ENCODE assay signal across 14 cellular contexts in genomic region chr12:6466184-6466573, GRCh38. TPM values are rescaled to one million over a fixed set of nuclear protein-coding genes. Genes with fewer than 3 reads are reported as not detected.
A peak's percentile ranks its signal among the peaks of the same experiment; 100 is the strongest.
DNase-seq lines count a peak whose midpoint lies in the region; ATAC-seq and TF ChIP-seq lines count a peak whose summit lies in the region.
"Had no signal": no experiment of that assay in that cellular context is flagged by ENCODE, and none has a peak within 500 bp of the region (broad histone marks: within the 10 kb centered on the region; RNA-seq: fewer than 3 reads in every experiment).

No MANE protein-coding gene starts in this region.

- 88% methylated on average over 4 of the region's 5 CpGs for WGBS in mesenchymal stem cell

- no peak overlapping the region for H2AFZ ChIP-seq in mesenchymal stem cell (ENCODE audit: low read depth, low read length)

- H3K4me2 ChIP-seq in BLaER1, result peak overlapping the region; percentile 98
- no peak overlapping the region for H3K4me2 ChIP-seq in mesenchymal stem cell (ENCODE audit: low read length, poor library complexity, severe bottlenecking)

- H3K14ac ChIP-seq in mesenchymal stem cell (ENCODE audit: low read length in 2 of 2), result no peak overlapping the region

- peaks cover 43% of the 10 kb centered on the region for H3K36me3 Mint-ChIP-seq in CD4-positive, CD25-positive, alpha-beta regulatory T cell
- peaks cover 81% of the 10 kb centered on the region for H3K36me3 Mint-ChIP-seq in activated CD8-positive, alpha-beta T cell treated with anti-CD3 and anti-CD28 coated beads, Interleukin-2, amount 10 ng/mL, durations not matched to agents 7 days and 5 days (ENCODE audit: low read depth)
- H3K36me3 Mint-ChIP-seq in Calu3 (ENCODE audit: insufficient read depth, unreplicated experiment), result peaks cover 53% of the 10 kb centered on the region

- H2BK5ac ChIP-seq in mesenchymal stem cell (ENCODE audit: low read depth, low read length, poor library complexity, severe bottlenecking), result no peak overlapping the region

- no peak overlapping the region for H3K18ac ChIP-seq in mesenchymal stem cell (ENCODE audit: low read depth in 1 of 2, low read length in 2 of 2)

- H3K27ac ChIP-seq in BLaER1 (peak overlapping the region; percentile 55), mesenchymal stem cell (ENCODE audit: low read length, poor library complexity, severe bottlenecking) (no peak overlapping the region)
- H3K27ac ChIP-seq in CD4-positive, CD25-positive, alpha-beta regulatory T cell (ENCODE audit: insufficient read depth, low read length, poor library complexity, severe bottlenecking), result peak overlapping the region; percentile 96
- H3K27ac ChIP-seq: colonic mucosa, SK-N-MC had no signal

- H4K8ac ChIP-seq in mesenchymal stem cell (ENCODE audit: low read length), result no peak overlapping the region

- H3K36me3 ChIP-seq in BLaER1 (peaks cover 69% of the 10 kb centered on the region), mesenchymal stem cell (ENCODE audit: control insufficient read depth in 1 of 2, insufficient read depth in 2 of 2, low read depth in 1 of 2, low read length in 2 of 2) (peaks cover 38 to 52% of the 10 kb centered on the region in 2 experiments)
- H3K36me3 ChIP-seq in CD4-positive, CD25-positive, alpha-beta regulatory T cell (ENCODE audit: control insufficient read depth, insufficient read depth, low read length), result peaks cover 25% of the 10 kb centered on the region
- H3K36me3 ChIP-seq: colonic mucosa had no signal

- no peak overlapping the region for H2BK12ac ChIP-seq in mesenchymal stem cell (ENCODE audit: low read length in 2 of 2)

- H3K27ac Mint-ChIP-seq in CD4-positive, CD25-positive, alpha-beta regulatory T cell, result peak overlapping the region; percentile 77 to 98 (median 95)
- H3K27ac Mint-ChIP-seq in activated CD8-positive, alpha-beta T cell treated with anti-CD3 and anti-CD28 coated beads, Interleukin-2, amount 10 ng/mL, durations not matched to agents 7 days and 5 days, result peak overlapping the region; percentile 36
- H3K27ac Mint-ChIP-seq in Calu3 (ENCODE audit: unreplicated experiment), result no peak overlapping the region
- H3K27ac Mint-ChIP-seq: type B pancreatic cell had no signal

- POLR2A ChIA-PET in activated CD8-positive, alpha-beta T cell treated with anti-CD3 and anti-CD28 coated beads, Interleukin-2, amount 10 ng/mL, durations not matched to agents 7 days and 5 days (lab: Charles Lee), result interaction anchor here (0.6 to 2.2 kb wide), 10 partner anchors 11 to 1707 kb away, joined by 3 to 38 read pairs (median 6); partner anchors contain the start of genes CD27, GAPDH, MRPL51 and SPSB2

- H3K4me1 ChIP-seq in BLaER1 (peaks cover 89% of the 10 kb centered on the region), mesenchymal stem cell (ENCODE audit: control insufficient read depth, insufficient read depth, low read depth, low read length) (peaks cover 6% of the 10 kb centered on the region)
- H3K4me1 ChIP-seq in CD4-positive, CD25-positive, alpha-beta regulatory T cell (ENCODE audit: control insufficient read depth, insufficient read depth, low read length, poor library complexity, severe bottlenecking), result peaks cover 81% of the 10 kb centered on the region

- H2AK5ac ChIP-seq in mesenchymal stem cell (ENCODE audit: low read length, severe bottlenecking), result peak overlapping the region; percentile 41

- H3K27me3 Mint-ChIP-seq in CD4-positive, CD25-positive, alpha-beta regulatory T cell, result no peaks in the 10 kb centered on the region
- no peaks in the 10 kb centered on the region for H3K27me3 Mint-ChIP-seq in activated CD8-positive, alpha-beta T cell treated with anti-CD3 and anti-CD28 coated beads, Interleukin-2, amount 10 ng/mL, durations not matched to agents 7 days and 5 days (ENCODE audit: low read depth)
- H3K27me3 Mint-ChIP-seq in Calu3 (ENCODE audit: unreplicated experiment), result no peaks in the 10 kb centered on the region

- peaks cover 8% of the 10 kb centered on the region; the same call in 1 of the 2 replicates for H4K20me1 ChIP-seq in BLaER1

- H3K4me3 Mint-ChIP-seq in CD4-positive, CD25-positive, alpha-beta regulatory T cell, result peak overlapping the region in 3 of 4 donors; percentile 21 to 40 (median 25)
- H3K4me3 Mint-ChIP-seq in activated CD8-positive, alpha-beta T cell treated with anti-CD3 and anti-CD28 coated beads, Interleukin-2, amount 10 ng/mL, durations not matched to agents 7 days and 5 days, result no peak overlapping the region
- no peak overlapping the region for H3K4me3 Mint-ChIP-seq in Calu3 (ENCODE audit: low read depth, unreplicated experiment)

- DNase-seq in CD4-positive, CD25-positive, alpha-beta regulatory T cell, result no peak
- no peak for DNase-seq in activated CD8-positive, alpha-beta T cell treated with anti-CD3 and anti-CD28 coated beads, Interleukin-2, amount 10 ng/mL, durations not matched to agents 7 days and 5 days
- DNase-seq in mesenchymal stem cell, result no peak
- no peak for DNase-seq in Calu3
- DNase-seq: activated gamma-delta T cell; NK-92 treated with Interleukin-12 subunit alpha and Interleukin-12 subunit beta, amount 100 ng/mL, for 24 hours had no signal

- no peak overlapping the region for H4K91ac ChIP-seq in mesenchymal stem cell (ENCODE audit: low read length)

- no peak overlapping the region for H3K4ac ChIP-seq in mesenchymal stem cell (ENCODE audit: low read depth in 1 of 2, low read length in 2 of 2)

- CTCF ChIA-PET in activated CD8-positive, alpha-beta T cell treated with anti-CD3 and anti-CD28 coated beads, Interleukin-2, amount 10 ng/mL, durations not matched to agents 7 days and 5 days (lab: Charles Lee), result interaction anchor here (0.7 to 10.9 kb wide), 28 partner anchors 14 to 158 kb away, joined by 3 to 288 read pairs (median 7); partner anchors contain the start of genes CD27, MRPL51 and TAPBPL
- CTCF ChIA-PET in Calu3 (lab: Charles Lee), result interaction anchor here (0.6 to 1.7 kb wide), 6 partner anchors 44 to 205 kb away, joined by 3 to 21 read pairs (median 6); no protein-coding TSS in a partner anchor

- H3K9ac ChIP-seq in BLaER1 (no peak overlapping the region), mesenchymal stem cell (ENCODE audit: low read length) (no peak overlapping the region)

- no peak for ATAC-seq in CD4-positive, CD25-positive, alpha-beta regulatory T cell (ENCODE audit: low read depth in 2 of 2)
- ATAC-seq in activated CD8-positive, alpha-beta T cell treated with anti-CD3 and anti-CD28 coated beads, Interleukin-2, amount 10 ng/mL, durations not matched to agents 7 days and 5 days, result no peak
- ATAC-seq in GM21423 (IDR thresholded peaks at IDR 0.05; ENCODE audit: unreplicated experiment) (no peak), HG02798 (IDR thresholded peaks at IDR 0.05; ENCODE audit: poor library complexity, unreplicated experiment) (no peak)

- H3K9me3 Mint-ChIP-seq in CD4-positive, CD25-positive, alpha-beta regulatory T cell, result no peaks in the 10 kb centered on the region
- no peaks in the 10 kb centered on the region for H3K9me3 Mint-ChIP-seq in activated CD8-positive, alpha-beta T cell treated with anti-CD3 and anti-CD28 coated beads, Interleukin-2, amount 10 ng/mL, durations not matched to agents 7 days and 5 days (ENCODE audit: insufficient read depth)
- H3K9me3 Mint-ChIP-seq in Calu3 (ENCODE audit: low read depth, unreplicated experiment), result no peaks in the 10 kb centered on the region
- H3K9me3 Mint-ChIP-seq: type B pancreatic cell had no signal

- no peak overlapping the region for H2BK120ac ChIP-seq in mesenchymal stem cell (ENCODE audit: low read depth, low read length)

- H3K9me3 ChIP-seq in BLaER1 (peaks cover 26% of the 10 kb centered on the region), mesenchymal stem cell (ENCODE audit: control insufficient read depth, low read length) (no peaks in the 10 kb centered on the region)
- H3K9me3 ChIP-seq in CD4-positive, CD25-positive, alpha-beta regulatory T cell (ENCODE audit: control insufficient read depth in 2 of 2, low read length in 2 of 2), result no peaks in the 10 kb centered on the region
- H3K9me3 ChIP-seq: colonic mucosa, heart right ventricle had no signal

- H2BK15ac ChIP-seq in mesenchymal stem cell (ENCODE audit: low read depth, poor library complexity, severe bottlenecking), result no peak overlapping the region

- peaks cover 34 to 86% (median 74%) of the 10 kb centered on the region in 4 donors for H3K4me1 Mint-ChIP-seq in CD4-positive, CD25-positive, alpha-beta regulatory T cell
- peaks cover 85% of the 10 kb centered on the region for H3K4me1 Mint-ChIP-seq in activated CD8-positive, alpha-beta T cell treated with anti-CD3 and anti-CD28 coated beads, Interleukin-2, amount 10 ng/mL, durations not matched to agents 7 days and 5 days (ENCODE audit: low read depth)
- peaks cover 15% of the 10 kb centered on the region for H3K4me1 Mint-ChIP-seq in Calu3 (ENCODE audit: low read depth, unreplicated experiment)

- H3K27me3 ChIP-seq in BLaER1, result no peaks in the 10 kb centered on the region
- no peaks in the 10 kb centered on the region for H3K27me3 ChIP-seq in CD4-positive, CD25-positive, alpha-beta regulatory T cell (ENCODE audit: control insufficient read depth, insufficient read depth, low read length)
- H3K27me3 ChIP-seq in mesenchymal stem cell (ENCODE audit: control insufficient read depth in 1 of 2, insufficient read depth in 1 of 2, low read length in 2 of 2), result no peaks in the 10 kb centered on the region
- H3K27me3 ChIP-seq: colonic mucosa, heart right ventricle had no signal

- H3K23ac ChIP-seq in mesenchymal stem cell (ENCODE audit: low read length in 2 of 2), result no peak overlapping the region

- intact Hi-C loops in Calu3 (cut with micrococcal nuclease; ENCODE audit: unreplicated experiment), result loop anchor here (5.0 kb wide), 1 partner anchor 129 kb away; no protein-coding TSS in a partner anchor

- TF ChIP-seq CTCF in Calu3 (IDR thresholded peaks at IDR 0.05; ENCODE audit: unreplicated experiment), result no peak

- H3K4me3 ChIP-seq in BLaER1, result peak overlapping the region; percentile 91; the same call in 1 of the 2 replicates
- H3K4me3 ChIP-seq in CD4-positive, CD25-positive, alpha-beta regulatory T cell (ENCODE audit: low read depth, low read length), result no peak overlapping the region
- no peak overlapping the region for H3K4me3 ChIP-seq in mesenchymal stem cell (ENCODE audit: insufficient read depth in 1 of 2, low read depth in 1 of 2, low read length in 2 of 2)
- H3K4me3 ChIP-seq: colonic mucosa, heart right ventricle, SK-N-MC had no signal

- no TSS peak for BruUV-seq in Calu3 (replicated peaks; lab: Mats Ljungman, UMichigan)

- peaks cover 22% of the 10 kb centered on the region for H3K79me1 ChIP-seq in mesenchymal stem cell (replicated peaks; ENCODE audit: low read length, poor library complexity, severe bottlenecking)

RNA-seq across cellular contexts. Expression of gene VAMP1, which starts 4.3 kb away (rescaled TPM):
- 67.3 TPM for total RNA-seq in CD4-positive, CD25-positive, alpha-beta regulatory T cell
- 10 to 100 TPM in 3 of 4 donors, 1 to 10 TPM in 1; 9.8 to 16.1 (median 13.5) TPM for polyA plus RNA-seq in CD4-positive, CD25-positive, alpha-beta regulatory T cell
- total RNA-seq in activated CD8-positive, alpha-beta T cell treated with anti-CD3 and anti-CD28 coated beads, Interleukin-2, amount 10 ng/mL, durations not matched to agents 7 days and 5 days, result 10 to 100 TPM; 46.6 to 48.9 TPM
- 8.0 TPM for polyA plus RNA-seq in mesenchymal stem cell (2013, experiment 1 of 2)
- 8.6 TPM for polyA plus RNA-seq in mesenchymal stem cell (2013, experiment 2 of 2)
- 5.0 and 7.4 TPM in 2 replicates for total RNA-seq in Calu3 (2022)

RNA-seq across cellular contexts. Expression of gene TAPBPL, which starts 14.3 kb away (rescaled TPM):
- total RNA-seq in CD4-positive, CD25-positive, alpha-beta regulatory T cell, result 28.0 TPM
- 10 to 100 TPM; 34.8 to 72.7 (median 46.9) TPM for polyA plus RNA-seq in CD4-positive, CD25-positive, alpha-beta regulatory T cell
- 10 to 100 TPM; 31.2 to 32.5 TPM for total RNA-seq in activated CD8-positive, alpha-beta T cell treated with anti-CD3 and anti-CD28 coated beads, Interleukin-2, amount 10 ng/mL, durations not matched to agents 7 days and 5 days
- polyA plus RNA-seq in mesenchymal stem cell (2013, experiment 1 of 2), result 10.9 TPM
- 10.7 TPM for polyA plus RNA-seq in mesenchymal stem cell (2013, experiment 2 of 2)
- 28.0 and 32.7 TPM in 2 replicates for total RNA-seq in Calu3 (2022)

RNA-seq across cellular contexts. Expression of gene CD27, which starts 21.4 kb away (rescaled TPM):
- total RNA-seq in CD4-positive, CD25-positive, alpha-beta regulatory T cell, result 156 TPM
- polyA plus RNA-seq in CD4-positive, CD25-positive, alpha-beta regulatory T cell, result 100 to 1,000 TPM; 547 to 707 (median 641) TPM
- 100 to 1,000 TPM; 112 to 131 TPM for total RNA-seq in activated CD8-positive, alpha-beta T cell treated with anti-CD3 and anti-CD28 coated beads, Interleukin-2, amount 10 ng/mL, durations not matched to agents 7 days and 5 days
- polyA plus RNA-seq in mesenchymal stem cell (2013, experiment 1 of 2), result not detected
- not detected for polyA plus RNA-seq in mesenchymal stem cell (2013, experiment 2 of 2)
- total RNA-seq in Calu3 (2022), result not detected in 2 replicates
- total RNA-seq: HT1080 had no signal

RNA-seq across cellular contexts. Expression of gene MRPL51, which starts 26.9 kb away (rescaled TPM):
- total RNA-seq in CD4-positive, CD25-positive, alpha-beta regulatory T cell, result 40.5 TPM
- 100 to 1,000 TPM; 243 to 372 (median 253) TPM for polyA plus RNA-seq in CD4-positive, CD25-positive, alpha-beta regulatory T cell
- 100 to 1,000 TPM; 217 to 228 TPM for total RNA-seq in activated CD8-positive, alpha-beta T cell treated with anti-CD3 and anti-CD28 coated beads, Interleukin-2, amount 10 ng/mL, durations not matched to agents 7 days and 5 days
- 573 TPM for polyA plus RNA-seq in mesenchymal stem cell (2013, experiment 1 of 2)
- 577 TPM for polyA plus RNA-seq in mesenchymal stem cell (2013, experiment 2 of 2)
- 213 and 220 TPM in 2 replicates for total RNA-seq in Calu3 (2022)

RNA-seq across cellular contexts. Expression of gene NCAPD2, which starts 27.7 kb away (rescaled TPM):
- 32.8 TPM for total RNA-seq in CD4-positive, CD25-positive, alpha-beta regulatory T cell
- 10 to 100 TPM; 21.5 to 29.1 (median 26.3) TPM for polyA plus RNA-seq in CD4-positive, CD25-positive, alpha-beta regulatory T cell
- 100 to 1,000 TPM; 195 to 201 TPM for total RNA-seq in activated CD8-positive, alpha-beta T cell treated with anti-CD3 and anti-CD28 coated beads, Interleukin-2, amount 10 ng/mL, durations not matched to agents 7 days and 5 days
- polyA plus RNA-seq in mesenchymal stem cell (2013, experiment 1 of 2), result 11.7 TPM
- polyA plus RNA-seq in mesenchymal stem cell (2013, experiment 2 of 2), result 11.1 TPM
- total RNA-seq in Calu3 (2022), result 78.0 and 94.7 TPM in 2 replicates

Comparison
In these comparisons a context has a peak if more than half of its experiments do, and no peak if none do; other contexts are left out.
1. H3K4me3 Mint-ChIP-seq: peak in CD4-positive, CD25-positive, alpha-beta regulatory T cell (3 of 4); none in activated CD8-positive, alpha-beta T cell treated with anti-CD3 and anti-CD28 coated beads, Interleukin-2, amount 10 ng/mL, durations not matched to agents 7 days and 5 days (single experiment) and Calu3 (single experiment).
2. RNA of gene CD27, which starts 21.4 kb away (total RNA-seq): 156 TPM in CD4-positive, CD25-positive, alpha-beta regulatory T cell (single experiment) and 112 to 131 TPM in activated CD8-positive, alpha-beta T cell treated with anti-CD3 and anti-CD28 coated beads, Interleukin-2, amount 10 ng/mL, durations not matched to agents 7 days and 5 days; not detected in Calu3; every median in the first group is over 100 times any median in the second.